3 cellular contexts compared by ENCODE assay signal in the genomic region with DNA sequence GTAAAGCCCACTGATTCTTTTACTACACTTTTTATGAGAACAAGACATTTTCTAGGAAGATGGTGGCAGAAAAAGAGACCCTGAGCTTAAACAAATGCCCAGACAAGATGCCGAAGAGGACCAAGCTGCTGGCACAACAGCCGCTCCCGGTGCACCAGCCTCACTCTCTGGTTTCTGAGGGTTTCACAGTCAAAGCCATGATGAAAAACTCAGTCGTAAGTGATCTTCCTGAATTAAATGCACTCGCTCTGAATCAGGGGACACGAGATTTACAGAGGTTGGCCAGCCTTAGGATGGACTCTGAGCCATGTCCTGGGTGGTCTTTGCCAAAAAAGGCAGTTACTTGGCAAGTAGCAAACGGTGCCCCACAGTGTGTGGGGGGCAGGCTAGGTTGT.
TF ChIP-seq lines count a peak whose summit lies in the region.

No MANE protein-coding gene starts in this region.

TF ChIP-seq in A549, 52 proteins besides CTCF, POLR2A, EP300 and RAD21 (continued from another document):
- no peak for TF ChIP-seq TFCP2L1 (CRISPR knock-in tag; IDR thresholded peaks at IDR 0.05)
- TF ChIP-seq, protein P1, sequence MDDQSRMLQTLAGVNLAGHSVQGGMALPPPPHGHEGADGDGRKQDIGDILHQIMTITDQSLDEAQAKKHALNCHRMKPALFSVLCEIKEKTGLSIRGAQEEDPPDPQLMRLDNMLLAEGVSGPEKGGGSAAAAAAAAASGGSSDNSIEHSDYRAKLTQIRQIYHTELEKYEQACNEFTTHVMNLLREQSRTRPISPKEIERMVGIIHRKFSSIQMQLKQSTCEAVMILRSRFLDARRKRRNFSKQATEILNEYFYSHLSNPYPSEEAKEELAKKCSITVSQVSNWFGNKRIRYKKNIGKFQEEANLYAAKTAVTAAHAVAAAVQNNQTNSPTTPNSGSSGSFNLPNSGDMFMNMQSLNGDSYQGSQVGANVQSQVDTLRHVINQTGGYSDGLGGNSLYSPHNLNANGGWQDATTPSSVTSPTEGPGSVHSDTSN (IDR thresholded peaks at IDR 0.05): no peak
- no peak for TF ChIP-seq ZNF302 (CRISPR knock-in tag; IDR thresholded peaks at IDR 0.05)
- TF ChIP-seq, protein P2, sequence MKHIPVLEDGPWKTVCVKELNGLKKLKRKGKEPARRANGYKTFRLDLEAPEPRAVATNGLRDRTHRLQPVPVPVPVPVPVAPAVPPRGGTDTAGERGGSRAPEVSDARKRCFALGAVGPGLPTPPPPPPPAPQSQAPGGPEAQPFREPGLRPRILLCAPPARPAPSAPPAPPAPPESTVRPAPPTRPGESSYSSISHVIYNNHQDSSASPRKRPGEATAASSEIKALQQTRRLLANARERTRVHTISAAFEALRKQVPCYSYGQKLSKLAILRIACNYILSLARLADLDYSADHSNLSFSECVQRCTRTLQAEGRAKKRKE (CRISPR knock-in tag; IDR thresholded peaks at IDR 0.05; ENCODE audit: low read depth): no peak
- TF ChIP-seq JUNB (IDR thresholded peaks at IDR 0.05): no peak
- TF ChIP-seq CHD2 (IDR thresholded peaks at IDR 0.05; ENCODE audit: low read length, partially characterized antibody): no peak
- TF ChIP-seq CBX2 (IDR thresholded peaks at IDR 0.05; ENCODE audit: borderline replicate concordance, low read depth): no peak
- no peak for TF ChIP-seq RCOR1 (IDR thresholded peaks at IDR 0.05; ENCODE audit: low read depth, low read length)
- TF ChIP-seq PHF8 (IDR thresholded peaks at IDR 0.05; ENCODE audit: borderline replicate concordance, low read depth): no peak
- TF ChIP-seq HOXB5 (CRISPR knock-in tag; IDR thresholded peaks at IDR 0.05): no peak
- TF ChIP-seq BHLHE40 (IDR thresholded peaks at IDR 0.05; ENCODE audit: low read depth, low read length): no peak
- TF ChIP-seq NR3C1 (IDR thresholded peaks at IDR 0.05): no peak

TF ChIP-seq in IMR-90, 13 proteins besides CTCF, POLR2A, EP300 and RAD21 (continued from another document):
- TF ChIP-seq, protein P3, sequence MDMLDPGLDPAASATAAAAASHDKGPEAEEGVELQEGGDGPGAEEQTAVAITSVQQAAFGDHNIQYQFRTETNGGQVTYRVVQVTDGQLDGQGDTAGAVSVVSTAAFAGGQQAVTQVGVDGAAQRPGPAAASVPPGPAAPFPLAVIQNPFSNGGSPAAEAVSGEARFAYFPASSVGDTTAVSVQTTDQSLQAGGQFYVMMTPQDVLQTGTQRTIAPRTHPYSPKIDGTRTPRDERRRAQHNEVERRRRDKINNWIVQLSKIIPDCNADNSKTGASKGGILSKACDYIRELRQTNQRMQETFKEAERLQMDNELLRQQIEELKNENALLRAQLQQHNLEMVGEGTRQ (IDR thresholded peaks at IDR 0.05; ENCODE audit: low read depth, low read length): no peak
- TF ChIP-seq CHD1 (IDR thresholded peaks at IDR 0.05; ENCODE audit: low read depth, low read length) (no peak), FOS (IDR thresholded peaks at IDR 0.05; ENCODE audit: low read depth, low read length) (no peak), MAFK (IDR thresholded peaks at IDR 0.05; ENCODE audit: low read depth, low read length) (no peak), RCOR1 (IDR thresholded peaks at IDR 0.05; ENCODE audit: insufficient replicate concordance, low read length) (no peak), BHLHE40 (IDR thresholded peaks at IDR 0.05; ENCODE audit: low read depth, low read length) (no peak), CEBPB (IDR thresholded peaks at IDR 0.05; ENCODE audit: low read depth, low read length) (no peak), MAZ (IDR thresholded peaks at IDR 0.05; ENCODE audit: borderline replicate concordance, low read depth, low read length) (no peak), NFE2L2 (IDR thresholded peaks at IDR 0.05; ENCODE audit: low read depth, low read length) (no peak), MXI1 (IDR thresholded peaks at IDR 0.05; ENCODE audit: borderline replicate concordance, low read depth, low read length) (no peak), SMC3 (IDR thresholded peaks at IDR 0.05; ENCODE audit: low read depth, low read length) (no peak)
- TF ChIP-seq, protein P4, sequence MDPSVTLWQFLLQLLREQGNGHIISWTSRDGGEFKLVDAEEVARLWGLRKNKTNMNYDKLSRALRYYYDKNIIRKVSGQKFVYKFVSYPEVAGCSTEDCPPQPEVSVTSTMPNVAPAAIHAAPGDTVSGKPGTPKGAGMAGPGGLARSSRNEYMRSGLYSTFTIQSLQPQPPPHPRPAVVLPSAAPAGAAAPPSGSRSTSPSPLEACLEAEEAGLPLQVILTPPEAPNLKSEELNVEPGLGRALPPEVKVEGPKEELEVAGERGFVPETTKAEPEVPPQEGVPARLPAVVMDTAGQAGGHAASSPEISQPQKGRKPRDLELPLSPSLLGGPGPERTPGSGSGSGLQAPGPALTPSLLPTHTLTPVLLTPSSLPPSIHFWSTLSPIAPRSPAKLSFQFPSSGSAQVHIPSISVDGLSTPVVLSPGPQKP (IDR thresholded peaks at IDR 0.05; ENCODE audit: borderline replicate concordance, low read depth, low read length): no peak

TF ChIP-seq in GM12891, 5 proteins besides CTCF, POLR2A, EP300 and RAD21 (continued from another document):
- TF ChIP-seq PAX5 (IDR thresholded peaks at IDR 0.05; ENCODE audit: insufficient read depth, low read length, severe bottlenecking): no peak
